ENCODE assay signal across 7 cellular contexts in genomic region chr3:123067689-123068226, GRCh38. TPM values are rescaled to one million over a fixed set of nuclear protein-coding genes. Genes with fewer than 3 reads are reported as not detected.
DNase-seq lines count a peak whose midpoint lies in the region; ATAC-seq, FAIRE-seq and TF ChIP-seq lines count a peak whose summit lies in the region.

No MANE protein-coding gene starts in this region.

- H3K4me1 ChIP-seq in psoas muscle, result peaks cover 11% of the 10 kb centered on the region

- ATAC-seq in GM18520 (IDR thresholded peaks at IDR 0.05; ENCODE audit: unreplicated experiment) (peak; percentile 13), HG02840 (IDR thresholded peaks at IDR 0.05; ENCODE audit: low FRiP score, unreplicated experiment) (peak; percentile 21), psoas muscle (peak in 2 of 4 donors; percentile 9 to 12)

- H3K27ac ChIP-seq in psoas muscle, result peak overlapping the region; percentile 83

- peak; percentile 24 for DNase-seq in SW480 (ENCODE audit: low spot score)
- no peak for DNase-seq in fibroblast of mammary gland (ENCODE audit: low read depth)
- no peak for DNase-seq in psoas muscle
- no peak for DNase-seq in NCI-H1092 (lab: John Stamatoyannopoulos, UW)
- no peak for DNase-seq in frontal cortex (ENCODE audit: low spot score in 2 of 2)

- no peak for TF ChIP-seq CTCF in fibroblast of mammary gland (conservative IDR thresholded peaks at IDR 0.05; ENCODE audit: control insufficient read depth, insufficient read depth, low read depth, low read length)
- TF ChIP-seq CTCF in psoas muscle (IDR thresholded peaks at IDR 0.05), result no peak

- WGBS in psoas muscle, 3 donors, result 27 to 32% (median 29%) methylated on average over 16 to 18 of the region's 18 CpGs

- no peak for FAIRE-seq in frontal cortex (lab: Jason Lieb, UNC)

- H3K36me3 ChIP-seq in psoas muscle (ENCODE audit: insufficient read depth in 1 of 2, low read depth in 1 of 2), result no peaks in the 10 kb centered on the region

- H3K4me3 ChIP-seq in fibroblast of mammary gland (ENCODE audit: control insufficient read depth, low read depth, low read length) (peak overlapping the region; percentile 89), psoas muscle (peak overlapping the region; percentile 97)

- intact Hi-C loops in psoas muscle (cut with DNase I), result no loop called here

- no peaks in the 10 kb centered on the region for H3K27me3 ChIP-seq in psoas muscle (ENCODE audit: insufficient read depth in 3 of 3, low read length in 2 of 3)

- H3K9me3 ChIP-seq in psoas muscle, result no peaks in the 10 kb centered on the region

RNA-seq across cellular contexts. Expression of gene PDIA5, which starts 0.9 kb away (rescaled TPM):
- total RNA-seq in psoas muscle, result 1 to 10 TPM; 2.9 to 6.4 (median 5.4) TPM
- 1 to 10 TPM; 3.2 to 6.1 (median 3.3) TPM for polyA plus RNA-seq in psoas muscle
- 2.0 TPM for total RNA-seq in frontal cortex

RNA-seq across cellular contexts. Expression of gene SEMA5B, which starts 40.2 kb away (rescaled TPM):
- total RNA-seq in psoas muscle (1 to 10 TPM in 1 of 4 donors, under 1 TPM in 3; 0.08 to 1.1 (median 0.33) TPM), frontal cortex (9.0 TPM)
- polyA plus RNA-seq in psoas muscle, result under 1 TPM; 0.43 to 0.59 (median 0.48) TPM
